Comparison of ENCODE assay signal across 24 cellular contexts in genomic region chr9:130292104-130292503, GRCh38. TPM values are rescaled to one million over a fixed set of nuclear protein-coding genes. Genes with fewer than 3 reads are reported as not detected.
DNase-seq lines count a peak whose midpoint lies in the region; ATAC-seq, FAIRE-seq and TF ChIP-seq lines count a peak whose summit lies in the region.
"Had no signal": no experiment of that assay in that cellular context is flagged by ENCODE, and none has a peak within 500 bp of the region (broad histone marks: within the 10 kb centered on the region; RNA-seq: fewer than 3 reads in every experiment).

No MANE protein-coding gene starts in this region.

- no peaks in the 10 kb centered on the region for H3K9me3 ChIP-seq in gastroesophageal sphincter
- H3K9me3 ChIP-seq in psoas muscle: no peaks in the 10 kb centered on the region
- H3K9me3 ChIP-seq in small intestine (ENCODE audit: control insufficient read depth, low read depth): no peaks in the 10 kb centered on the region
- H3K9me3 ChIP-seq: testis had no signal

- intact Hi-C loops in left ventricle myocardium superior (cut with micrococcal nuclease): no loop called here
- intact Hi-C loops in Right ventricle myocardium superior (cut with DNase I): no loop called here
- intact Hi-C loops in psoas muscle (cut with DNase I): no loop called here

- FAIRE-seq in small intestine (lab: Jason Lieb, UNC): no peak

- H3K27ac ChIP-seq in gastroesophageal sphincter: peak overlapping the region in 1 of 4 donors; percentile 30
- H3K27ac ChIP-seq in psoas muscle: no peak overlapping the region
- H3K27ac ChIP-seq in small intestine (ENCODE audit: low read depth in 1 of 2, low read length in 1 of 2): no peak overlapping the region
- H3K27ac ChIP-seq: testis had no signal

- H3K4me3 ChIP-seq in gastroesophageal sphincter: no peak overlapping the region
- no peak overlapping the region for H3K4me3 ChIP-seq in psoas muscle
- no peak overlapping the region for H3K4me3 ChIP-seq in small intestine (ENCODE audit: low read depth in 1 of 2, low read length in 2 of 2)
- H3K4me3 ChIP-seq: testis had no signal

- ATAC-seq in left ventricle myocardium superior: no peak
- ATAC-seq in Right ventricle myocardium superior (ENCODE audit: poor library complexity): no peak
- peak; percentile 64 for ATAC-seq in gastroesophageal sphincter
- peak; percentile 25 to 66 (median 58) for ATAC-seq in psoas muscle
- ATAC-seq in GM18858 (IDR thresholded peaks at IDR 0.05; ENCODE audit: unreplicated experiment): no peak
- ATAC-seq: left colon; naive thymus-derived CD4-positive, alpha-beta T cell had no signal

- WGBS in gastroesophageal sphincter (ENCODE audit: low coverage in 1 of 2), 2 donors: 60 to 90% methylated on average over 3 to 6 of the region's 6 CpGs
- 49 to 65% (median 52%) methylated on average over 6 of the region's 6 CpGs for WGBS in psoas muscle, 3 donors
- 68 to 82% (median 70%) methylated on average over 6 of the region's 6 CpGs for WGBS in small intestine, 3 donors

- no peak for TF ChIP-seq EP300 in gastroesophageal sphincter (IDR thresholded peaks at IDR 0.05)

- TF ChIP-seq CTCF in gastroesophageal sphincter (IDR thresholded peaks at IDR 0.05) (no peak), psoas muscle (IDR thresholded peaks at IDR 0.05) (no peak)

- DNase-seq in left ventricle myocardium superior (peak; percentile 37), Right ventricle myocardium superior (no peak), psoas muscle (no peak), NCI-H446 (lab: John Stamatoyannopoulos, UW) (no peak), amygdala (lab: John Stamatoyannopoulos, UW) (no peak), small intestine (no peak)
- DNase-seq: activated CD4-positive, alpha-beta T cell treated with anti-CD3 and anti-CD28 coated beads, Interleukin-2, amount 10 ng/mL, durations not matched to agents 7 days and 5 days; activated gamma-delta T cell; activated naive CD8-positive, alpha-beta T cell treated with anti-CD3 and anti-CD28 coated beads, Interleukin-2, amount 10 ng/mL, durations not matched to agents 7 days and 5 days; activated T-cell treated with anti-CD3 and anti-CD28 coated beads, Interleukin-2, amount 50 U/mL, for 24 hours; CD4-positive, alpha-beta memory T cell; DMS 273 treated with DMSO at 0.1 percent for 48 hours; H7; left colon; naive thymus-derived CD4-positive, alpha-beta T cell; NCI-H1092; NCI-H187 treated with DMSO at 0.1 percent for 48 hours; NCI-H526 treated with DMSO at 0.1 percent for 48 hours; SHP77 treated with DMSO at 0.1 percent for 48 hours; stimulated activated naive CD4-positive, alpha-beta T cell treated with Interleukin-2 at 50 U/mL for 16 hours; SW 1271; testis had no signal

- H3K36me3 ChIP-seq in gastroesophageal sphincter (no peaks in the 10 kb centered on the region), psoas muscle (ENCODE audit: insufficient read depth in 1 of 2, low read depth in 1 of 2) (no peaks in the 10 kb centered on the region), small intestine (ENCODE audit: control insufficient read depth in 2 of 2, insufficient read depth in 2 of 2, low read length in 2 of 2) (no peaks in the 10 kb centered on the region)

- peaks cover 0 to 48% (median 4%) of the 10 kb centered on the region in 3 donors for H3K4me1 ChIP-seq in gastroesophageal sphincter
- no peaks in the 10 kb centered on the region for H3K4me1 ChIP-seq in psoas muscle
- H3K4me1 ChIP-seq in small intestine (ENCODE audit: control insufficient read depth in 2 of 2, insufficient read depth in 1 of 2, low read depth in 1 of 2, low read length in 1 of 2): no peaks in the 10 kb centered on the region
- H3K4me1 ChIP-seq: testis had no signal

- no peak for TF ChIP-seq POLR2A in gastroesophageal sphincter (IDR thresholded peaks at IDR 0.05)

- H3K27me3 ChIP-seq in gastroesophageal sphincter (no peaks in the 10 kb centered on the region), psoas muscle (ENCODE audit: insufficient read depth in 3 of 3, low read length in 2 of 3) (peaks cover 0 to 38% (median 4%) of the 10 kb centered on the region in 3 donors), small intestine (ENCODE audit: control insufficient read depth in 2 of 2, insufficient read depth in 2 of 2, low read length in 2 of 2) (no peaks in the 10 kb centered on the region)
- H3K27me3 ChIP-seq: testis had no signal

RNA-seq across cellular contexts. Expression of gene HMCN2, which starts 26.5 kb away (rescaled TPM):
- 7.3 TPM for total RNA-seq in left ventricle myocardium superior
- total RNA-seq in Right ventricle myocardium superior: 5.2 TPM
- total RNA-seq in gastroesophageal sphincter: 10 to 100 TPM in 3 of 4 donors, 1 to 10 TPM in 1; 9.6 to 21.1 (median 15.5) TPM
- total RNA-seq in psoas muscle: 10 to 100 TPM in 1 of 4 donors, 1 to 10 TPM in 3; 3.6 to 13.2 (median 7.2) TPM
- 1 to 10 TPM; 5.0 to 8.0 (median 6.3) TPM for polyA plus RNA-seq in psoas muscle
- polyA plus RNA-seq in small intestine: 10 to 100 TPM in 1 of 3 donors, 1 to 10 TPM in 1, not detected in 1; 1.1 to 10.6 TPM
- total RNA-seq: activated CD4-positive, alpha-beta T cell treated with anti-CD3 and anti-CD28 coated beads, Interleukin-2, amount 10 ng/mL, durations not matched to agents 7 days and 5 days; activated naive CD8-positive, alpha-beta T cell treated with anti-CD3 and anti-CD28 coated beads, Interleukin-2, amount 10 ng/mL, durations not matched to agents 7 days and 5 days; CD4-positive, alpha-beta memory T cell; naive thymus-derived CD4-positive, alpha-beta T cell had no signal
- polyA plus RNA-seq: CD4-positive, alpha-beta memory T cell; naive thymus-derived CD4-positive, alpha-beta T cell had no signal

Comparison
In these comparisons a context has a peak if more than half of its experiments do, and no peak if none do; other contexts are left out.
1. ATAC-seq: peak in gastroesophageal sphincter (single experiment) and psoas muscle (4 of 4); none in left ventricle myocardium superior (single experiment), Right ventricle myocardium superior (single experiment) and GM18858 (single experiment).